In genomic region chr11:117092951-117093590, GRCh38 we compare ENCODE assay signal across 15 cellular contexts. TPM values are rescaled to one million over a fixed set of nuclear protein-coding genes. Genes with fewer than 3 reads are reported as not detected.
DNase-seq lines count a peak whose midpoint lies in the region; ATAC-seq and TF ChIP-seq lines count a peak whose summit lies in the region.
"Had no signal": no experiment of that assay in that cellular context is flagged by ENCODE, and none has a peak within 500 bp of the region (broad histone marks: within the 10 kb centered on the region; RNA-seq: fewer than 3 reads in every experiment).

No MANE protein-coding gene starts in this region.

- no peaks in the 10 kb centered on the region for H3K27me3 Mint-ChIP-seq in activated CD8-positive, alpha-beta memory T cell treated with anti-CD3 and anti-CD28 coated beads, Interleukin-2, amount 10 ng/mL, durations not matched to agents 7 days and 5 days
- no peaks in the 10 kb centered on the region for H3K27me3 Mint-ChIP-seq in effector memory CD8-positive, alpha-beta T cell

- peaks cover 70% of the 10 kb centered on the region for H3K4me1 Mint-ChIP-seq in activated CD8-positive, alpha-beta memory T cell treated with anti-CD3 and anti-CD28 coated beads, Interleukin-2, amount 10 ng/mL, durations not matched to agents 7 days and 5 days
- H3K4me1 Mint-ChIP-seq in effector memory CD8-positive, alpha-beta T cell (ENCODE audit: low read depth in 2 of 2): peaks cover 62 to 84% of the 10 kb centered on the region in 2 donors

- peaks cover 23% of the 10 kb centered on the region for H3K36me3 Mint-ChIP-seq in activated CD8-positive, alpha-beta memory T cell treated with anti-CD3 and anti-CD28 coated beads, Interleukin-2, amount 10 ng/mL, durations not matched to agents 7 days and 5 days
- H3K36me3 Mint-ChIP-seq in effector memory CD8-positive, alpha-beta T cell (ENCODE audit: insufficient read depth): peaks cover 88% of the 10 kb centered on the region

- H3K4me2 ChIP-seq in MM.1S (ENCODE audit: low read depth, low read length): peak overlapping the region; percentile 10; the same call in 1 of the 2 replicates

- peaks cover 15% of the 10 kb centered on the region for H3F3A ChIP-seq in MM.1S (ENCODE audit: insufficient read depth, low read length)

- intact Hi-C loops in left ventricle myocardium inferior (cut with micrococcal nuclease): no loop called here

- H3K36me3 ChIP-seq in MM.1S (replicated peaks; ENCODE audit: insufficient read depth, low read length) (0 out of 2 replicates have a peak, but pooled peaks cover 3% of the 10 kb centered on the region), thoracic aorta (no peaks in the 10 kb centered on the region), left ventricle myocardium inferior (no peaks in the 10 kb centered on the region)
- H3K36me3 ChIP-seq: upper lobe of right lung had no signal

- TF ChIP-seq CTCF in MM.1S (IDR thresholded peaks at IDR 0.05; ENCODE audit: low read length) (no peak), thoracic aorta (IDR thresholded peaks at IDR 0.05) (no peak), left ventricle myocardium inferior (IDR thresholded peaks at IDR 0.05; ENCODE audit: borderline replicate concordance) (no peak)

- no peak overlapping the region for H3K4me3 ChIP-seq in MM.1S (ENCODE audit: low read length)
- H3K4me3 ChIP-seq in thoracic aorta: no peak overlapping the region
- no peak overlapping the region for H3K4me3 ChIP-seq in left ventricle myocardium inferior
- H3K4me3 ChIP-seq: SK-N-MC, upper lobe of right lung had no signal

- peaks cover 100% of the 10 kb centered on the region for H3K79me2 ChIP-seq in MM.1S (ENCODE audit: low read length)

- no peaks in the 10 kb centered on the region for H3K9me2 ChIP-seq in MM.1S (replicated peaks; ENCODE audit: insufficient read depth, low read length)

- peak; percentile 40 for ATAC-seq in activated CD8-positive, alpha-beta memory T cell treated with anti-CD3 and anti-CD28 coated beads, Interleukin-2, amount 10 ng/mL, durations not matched to agents 7 days and 5 days
- no peak for ATAC-seq in effector memory CD8-positive, alpha-beta T cell (replicated peaks)
- ATAC-seq in thoracic aorta (ENCODE audit: insufficient number of reproducible peaks, low FRiP score, low read depth): no peak
- ATAC-seq: foreskin keratinocyte, upper lobe of right lung had no signal

- H2AFZ ChIP-seq in MM.1S (ENCODE audit: low read length): no peak overlapping the region

- peaks cover 4% of the 10 kb centered on the region for H3K9me3 Mint-ChIP-seq in activated CD8-positive, alpha-beta memory T cell treated with anti-CD3 and anti-CD28 coated beads, Interleukin-2, amount 10 ng/mL, durations not matched to agents 7 days and 5 days (ENCODE audit: low read depth)
- peaks cover 4 to 7% of the 10 kb centered on the region in 2 donors for H3K9me3 Mint-ChIP-seq in effector memory CD8-positive, alpha-beta T cell
- H3K9me3 Mint-ChIP-seq: H9 had no signal

- CTCF ChIA-PET in activated CD8-positive, alpha-beta memory T cell treated with anti-CD3 and anti-CD28 coated beads, Interleukin-2, amount 10 ng/mL, durations not matched to agents 7 days and 5 days (lab: Charles Lee): interaction anchor here (1.2 to 2.6 kb wide), 6 partner anchors 10 to 257 kb away, joined by 3 to 8 read pairs (median 4); no protein-coding TSS in a partner anchor
- CTCF ChIA-PET in HEK293T (lab: Yijun Ruan, JAX): interaction anchor here (0.9 kb wide), 1 partner anchor 10 kb away, joined by 3 read pairs; no protein-coding TSS in a partner anchor

- peaks cover 30% of the 10 kb centered on the region for H4K20me1 ChIP-seq in MM.1S (ENCODE audit: insufficient read depth, low read length)

- H3K4me1 ChIP-seq in MM.1S (ENCODE audit: low read length): peaks cover 24% of the 10 kb centered on the region
- peaks cover 44 to 77% of the 10 kb centered on the region in 2 donors for H3K4me1 ChIP-seq in thoracic aorta (ENCODE audit: control insufficient read depth in 1 of 2, low read depth in 2 of 2)
- H3K4me1 ChIP-seq in left ventricle myocardium inferior: peaks cover 54% of the 10 kb centered on the region

- no peak overlapping the region for H3K27ac ChIP-seq in MM.1S (ENCODE audit: low read length)
- H3K27ac ChIP-seq in thoracic aorta: peak overlapping the region; percentile 10 to 55
- no peak overlapping the region for H3K27ac ChIP-seq in left ventricle myocardium inferior (replicated peaks)
- H3K27ac ChIP-seq: foreskin keratinocyte, SK-N-MC, upper lobe of right lung had no signal

- H3K9me3 ChIP-seq in MM.1S (replicated peaks; ENCODE audit: insufficient read depth, low read length) (no peaks in the 10 kb centered on the region), thoracic aorta (no peaks in the 10 kb centered on the region), left ventricle myocardium inferior (replicated peaks) (no peaks in the 10 kb centered on the region)
- H3K9me3 ChIP-seq: upper lobe of right lung had no signal

- no peak for DNase-seq in activated CD8-positive, alpha-beta memory T cell treated with anti-CD3 and anti-CD28 coated beads, Interleukin-2, amount 10 ng/mL, durations not matched to agents 7 days and 5 days
- no peak for DNase-seq in activated CD8-positive, alpha-beta memory T cell treated with anti-CD3 and anti-CD28 coated beads, Interleukin-2, amount 50 U/mL, for 4 hours
- DNase-seq in MM.1S (no peak), thoracic aorta (ENCODE audit: low spot score) (no peak), NCI-H187 treated with DMSO at 0.1 percent for 48 hours (lab: John Stamatoyannopoulos, UW) (no peak), left ventricle myocardium inferior (no peak), HEK293T (ENCODE audit: extremely low spot score) (no peak)
- DNase-seq in effector memory CD8-positive, alpha-beta T cell: no peak
- DNase-seq: foreskin keratinocyte, H9, MV-4-11, NCI-H526, posterior cingulate gyrus, upper lobe of right lung had no signal

- H3K27ac Mint-ChIP-seq in activated CD8-positive, alpha-beta memory T cell treated with anti-CD3 and anti-CD28 coated beads, Interleukin-2, amount 10 ng/mL, durations not matched to agents 7 days and 5 days: peak overlapping the region; percentile 83
- peak overlapping the region; percentile 93 to 99 for H3K27ac Mint-ChIP-seq in effector memory CD8-positive, alpha-beta T cell
- H3K27ac Mint-ChIP-seq: H9 had no signal

- peak overlapping the region; percentile 74 for H3K4me3 Mint-ChIP-seq in activated CD8-positive, alpha-beta memory T cell treated with anti-CD3 and anti-CD28 coated beads, Interleukin-2, amount 10 ng/mL, durations not matched to agents 7 days and 5 days
- peak overlapping the region; percentile 88 to 98 for H3K4me3 Mint-ChIP-seq in effector memory CD8-positive, alpha-beta T cell
- H3K4me3 Mint-ChIP-seq: H9 had no signal

- H3K27me3 ChIP-seq in MM.1S (replicated peaks; ENCODE audit: insufficient read depth, low read length) (no peaks in the 10 kb centered on the region), thoracic aorta (replicated peaks; ENCODE audit: insufficient read depth) (no peaks in the 10 kb centered on the region), left ventricle myocardium inferior (ENCODE audit: low read depth) (no peaks in the 10 kb centered on the region)
- H3K27me3 ChIP-seq: foreskin keratinocyte, upper lobe of right lung had no signal

- POLR2A ChIA-PET in HEK293T (lab: Yijun Ruan, JAX): no interaction called here

- H3K9ac ChIP-seq in MM.1S (ENCODE audit: low read length): no peak overlapping the region

TF ChIP-seq in HEK293T, 16 proteins besides CTCF, POLR2A, EP300 and RAD21:
- TF ChIP-seq LEF1 (IDR thresholded peaks at IDR 0.05; ENCODE audit: borderline replicate concordance): no peak
- TF ChIP-seq TARDBP (IDR thresholded peaks at IDR 0.05): no peak
- no peak for TF ChIP-seq ELF4 (IDR thresholded peaks at IDR 0.05)
- no peak for TF ChIP-seq ZNF384 (IDR thresholded peaks at IDR 0.05)
- no peak for TF ChIP-seq HDGF (IDR thresholded peaks at IDR 0.05; ENCODE audit: borderline replicate concordance)
- TF ChIP-seq FOXM1 (IDR thresholded peaks at IDR 0.05; ENCODE audit: borderline replicate concordance): no peak
- TF ChIP-seq FOXK2 (IDR thresholded peaks at IDR 0.05): no peak

RNA-seq across cellular contexts. Expression of gene SIK3, which starts 5.2 kb away (rescaled TPM):
- total RNA-seq in activated CD8-positive, alpha-beta memory T cell treated with anti-CD3 and anti-CD28 coated beads, Interleukin-2, amount 10 ng/mL, durations not matched to agents 7 days and 5 days: 10 to 100 TPM; 31.0 to 38.3 TPM
- total RNA-seq in thoracic aorta (10 to 100 TPM; 32.9 to 53.7 TPM), left ventricle myocardium inferior (36.3 TPM)

RNA-seq across cellular contexts. Expression of gene PAFAH1B2, which starts 51.0 kb away (rescaled TPM):
- total RNA-seq in activated CD8-positive, alpha-beta memory T cell treated with anti-CD3 and anti-CD28 coated beads, Interleukin-2, amount 10 ng/mL, durations not matched to agents 7 days and 5 days: 10 to 100 TPM; 54.5 to 66.4 TPM
- 10 to 100 TPM; 66.3 to 75.8 TPM for total RNA-seq in thoracic aorta
- total RNA-seq in left ventricle myocardium inferior: 51.5 TPM

Comparison
In these comparisons a context has a peak if more than half of its experiments do, and no peak if none do; other contexts are left out.
1. H3K27ac ChIP-seq: peak in thoracic aorta (2 of 2); none in MM.1S (single experiment) and left ventricle myocardium inferior (single experiment).